Comparison of ENCODE assay signal across 1 cellular context in genomic region chr1:89759036-89759435, GRCh38.
TF ChIP-seq lines count a peak whose summit lies in the region.

No MANE protein-coding gene starts in this region.

TF ChIP-seq in GM23338, 12 proteins besides CTCF, POLR2A, EP300 and RAD21 (continued from another document):
- TF ChIP-seq ZNF462 (CRISPR knock-in tag; IDR thresholded peaks at IDR 0.05) (no peak), NANOG (IDR thresholded peaks at IDR 0.05; ENCODE audit: borderline replicate concordance) (no peak), EZH2 (IDR thresholded peaks at IDR 0.05; ENCODE audit: low read depth, unreplicated experiment) (no peak), POLR2AphosphoS5 (IDR thresholded peaks at IDR 0.05; ENCODE audit: low read depth) (no peak), ZNF331 (CRISPR knock-in tag; IDR thresholded peaks at IDR 0.05; ENCODE audit: low read depth) (no peak), ZNF114 (CRISPR knock-in tag; IDR thresholded peaks at IDR 0.05) (no peak), CREB1 (CRISPR knock-in tag; IDR thresholded peaks at IDR 0.05; ENCODE audit: low read depth) (no peak), EZH2phosphoT487 (IDR thresholded peaks at IDR 0.05; ENCODE audit: unreplicated experiment) (no peak), ETS1 (IDR thresholded peaks at IDR 0.05) (no peak), REST (IDR thresholded peaks at IDR 0.05; ENCODE audit: unreplicated experiment) (no peak), STAT1 (IDR thresholded peaks at IDR 0.05; ENCODE audit: unreplicated experiment) (no peak)
